31 cellular contexts compared by ENCODE assay signal in the genomic region with DNA sequence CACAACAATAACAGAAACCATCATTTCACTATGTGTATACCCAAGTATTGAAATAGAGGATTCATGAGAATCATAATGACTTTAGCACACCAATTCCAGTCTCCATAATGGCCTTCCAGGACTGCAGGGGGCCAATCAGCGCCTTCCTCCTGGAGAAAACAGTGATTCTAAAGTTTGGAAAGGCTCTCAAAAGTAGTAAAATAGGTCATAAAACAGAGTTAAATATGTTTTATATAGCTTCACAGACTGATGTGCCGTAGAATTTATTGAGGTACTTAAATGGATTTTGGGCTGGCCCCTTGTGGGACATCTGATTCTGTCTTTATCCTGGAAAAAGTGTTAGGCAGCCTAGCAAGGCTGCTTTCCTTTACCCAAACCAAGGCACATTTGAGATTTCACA.
"Had no signal": no experiment of that assay in that cellular context is flagged by ENCODE, and none has a peak within 500 bp of the region (broad histone marks: within the 10 kb centered on the region; RNA-seq: fewer than 3 reads in every experiment).

No MANE protein-coding gene starts in this region.

- DNase-seq: naive thymus-derived CD4-positive, alpha-beta T cell; natural killer cell; nucleus accumbens; pancreas; posterior cingulate gyrus; psoas muscle; right cardiac atrium; right lobe of liver; sigmoid colon; small intestine; spleen; stimulated activated CD4-positive, alpha-beta T cell treated with anti-CD3 and anti-CD28 coated beads, Interleukin-12 subunit alpha, Interleukin-12 subunit beta, amount 100 ng/mL, for 4 hours; stimulated activated CD4-positive, alpha-beta T cell treated with anti-CD3 and anti-CD28 coated beads, Interleukin-1b, Interleukin-23, amount 100 ng/mL, for 48 hours; stimulated activated CD4-positive, alpha-beta T cell treated with anti-CD3 and anti-CD28 coated beads, Interleukin-4, amount 100 ng/mL, for 1 hour; stimulated activated CD4-positive, alpha-beta T cell treated with anti-CD3 and anti-CD28 coated beads, Interleukin-4, amount 100 ng/mL, for 4 hours; stimulated activated CD8-positive, alpha-beta memory T cell treated with anti-CD3 and anti-CD28 coated beads, Interleukin-4, amount 100 ng/mL, for 48 hours; stimulated activated naive CD4-positive, alpha-beta T cell; stimulated activated naive CD8-positive, alpha-beta T cell treated with anti-CD3 and anti-CD28 coated beads, Interleukin-15, amount 100 ng/mL, for 72 hours; stimulated activated naive CD8-positive, alpha-beta T cell treated with anti-CD3 and anti-CD28 coated beads, Interleukin-15, Interleukin-2, amounts not matched to agents 100 U/mL and 50 U/mL, for 24 hours; substantia nigra; testis; tibial artery; transverse colon; upper lobe of right lung; uterus had no signal

- H3K27me3 ChIP-seq: neutrophil, pancreas, right lobe of liver, sigmoid colon, spleen, suprapubic skin, testis, tibial artery, transverse colon, upper lobe of right lung, uterus had no signal

- H3K4me3 ChIP-seq: pancreas, psoas muscle, right lobe of liver, sigmoid colon, spleen, suprapubic skin, testis, tibial artery, transverse colon, upper lobe of right lung, uterus had no signal

- H3K4me1 ChIP-seq: pancreas, psoas muscle, right lobe of liver, spleen, suprapubic skin, testis, tibial artery, transverse colon, upper lobe of right lung, uterus had no signal

- H3K27me3 Mint-ChIP-seq: naive thymus-derived CD4-positive, alpha-beta T cell; progenitor cell of endocrine pancreas; stimulated activated memory B cell treated with anti-CD40 and anti-IgM and Interleukin-4, amounts not matched to agents 10 μg/mL and 1 μg/mL and 100 μg/mL, for 72 hours; stimulated activated naive CD8-positive, alpha-beta T cell treated with anti-CD3 and anti-CD28 coated beads, Interleukin-15, amount 100 ng/mL, for 72 hours; type B pancreatic cell had no signal

- H3K36me3 ChIP-seq: neutrophil, pancreas, right lobe of liver, sigmoid colon, spleen, suprapubic skin, tibial artery, transverse colon, upper lobe of right lung, uterus had no signal

- H3K27ac Mint-ChIP-seq: naive thymus-derived CD4-positive, alpha-beta T cell; natural killer cell; progenitor cell of endocrine pancreas; stimulated activated memory B cell treated with anti-CD40 and anti-IgM and Interleukin-4, amounts not matched to agents 10 μg/mL and 1 μg/mL and 100 μg/mL, for 72 hours; stimulated activated naive CD8-positive, alpha-beta T cell treated with anti-CD3 and anti-CD28 coated beads, Interleukin-15, amount 100 ng/mL, for 72 hours; type B pancreatic cell had no signal

- H3K4me3 Mint-ChIP-seq: naive thymus-derived CD4-positive, alpha-beta T cell; natural killer cell; nephron; stimulated activated memory B cell treated with anti-CD40 and anti-IgM and Interleukin-4, amounts not matched to agents 10 μg/mL and 1 μg/mL and 100 μg/mL, for 72 hours; stimulated activated naive CD8-positive, alpha-beta T cell treated with anti-CD3 and anti-CD28 coated beads, Interleukin-15, amount 100 ng/mL, for 72 hours; type B pancreatic cell had no signal

- H3K27ac ChIP-seq: neutrophil, pancreas, psoas muscle, right lobe of liver, sigmoid colon, spleen, suprapubic skin, testis, tibial artery, transverse colon, upper lobe of right lung had no signal

- ATAC-seq: naive thymus-derived CD4-positive, alpha-beta T cell; natural killer cell; pancreas; psoas muscle; right cardiac atrium; right lobe of liver; stimulated activated memory B cell treated with anti-CD40 and anti-IgM and Interleukin-4, amounts not matched to agents 10 μg/mL and 1 μg/mL and 100 μg/mL, for 72 hours; stimulated activated naive CD8-positive, alpha-beta T cell treated with anti-CD3 and anti-CD28 coated beads, Interleukin-15, amount 100 ng/mL, for 72 hours; stimulated activated naive CD8-positive, alpha-beta T cell treated with anti-CD3 and anti-CD28 coated beads, Interleukin-15, Interleukin-2, amounts not matched to agents 100 U/mL and 50 U/mL, for 24 hours; upper lobe of right lung had no signal

- H3K36me3 Mint-ChIP-seq: naive thymus-derived CD4-positive, alpha-beta T cell; natural killer cell; stimulated activated memory B cell treated with anti-CD40 and anti-IgM and Interleukin-4, amounts not matched to agents 10 μg/mL and 1 μg/mL and 100 μg/mL, for 72 hours; type B pancreatic cell had no signal

- H3K9me3 Mint-ChIP-seq: nephron; stimulated activated memory B cell treated with anti-CD40 and anti-IgM and Interleukin-4, amounts not matched to agents 10 μg/mL and 1 μg/mL and 100 μg/mL, for 72 hours; stimulated activated naive CD8-positive, alpha-beta T cell treated with anti-CD3 and anti-CD28 coated beads, Interleukin-15, amount 100 ng/mL, for 72 hours; type B pancreatic cell had no signal

- H3K4me1 Mint-ChIP-seq: naive thymus-derived CD4-positive, alpha-beta T cell; natural killer cell; stimulated activated memory B cell treated with anti-CD40 and anti-IgM and Interleukin-4, amounts not matched to agents 10 μg/mL and 1 μg/mL and 100 μg/mL, for 72 hours; stimulated activated naive CD8-positive, alpha-beta T cell treated with anti-CD3 and anti-CD28 coated beads, Interleukin-15, amount 100 ng/mL, for 72 hours had no signal

- H3K9me3 ChIP-seq: neutrophil, pancreas, psoas muscle, right lobe of liver, sigmoid colon, spleen, suprapubic skin, testis, tibial artery, transverse colon, upper lobe of right lung, uterus had no signal
